ENCODE assay signal across 1 cellular context in genomic region chrX:103310592-103311400, GRCh38.
A peak's percentile ranks its signal among the peaks of the same experiment; 100 is the strongest.
TF ChIP-seq lines count a peak whose summit lies in the region.

TSS of gene BEX2 (minus strand) at chrX:103310990. CDS start at chrX:103309976, 1,014 bp downstream.

TF ChIP-seq in WTC11, 78 proteins besides CTCF, POLR2A, EP300 and RAD21 (continued from another document):
- peak; percentile 92 for TF ChIP-seq USF2 (CRISPR knock-in tag; IDR thresholded peaks at IDR 0.05)
